Comparison of ENCODE assay signal across 30 cellular contexts in genomic region chr6:10933126-10933525, GRCh38. TPM values are rescaled to one million over a fixed set of nuclear protein-coding genes. Genes with fewer than 3 reads are reported as not detected.
"Had no signal": no experiment of that assay in that cellular context is flagged by ENCODE, and none has a peak within 500 bp of the region (broad histone marks: within the 10 kb centered on the region; RNA-seq: fewer than 3 reads in every experiment).

No MANE protein-coding gene starts in this region.

- DNase-seq: stimulated activated CD4-positive, alpha-beta T cell treated with anti-CD3 and anti-CD28 coated beads, Interleukin-2, amount 100 ng/mL, for 48 hours; stimulated activated CD4-positive, alpha-beta T cell treated with anti-CD3 and anti-CD28 coated beads, Interleukin-4, amount 100 ng/mL, for 1 hour; stimulated activated CD4-positive, alpha-beta T cell treated with anti-CD3 and anti-CD28 coated beads, Interleukin-4, amount 100 ng/mL, for 24 hours; stimulated activated CD4-positive, alpha-beta T cell treated with anti-CD3 and anti-CD28 coated beads, Interleukin-4, amount 100 ng/mL, for 4 hours; stimulated activated CD8-positive, alpha-beta memory T cell treated with anti-CD3 and anti-CD28 coated beads, Interleukin-4, amount 100 ng/mL, for 48 hours; stimulated activated naive B cell treated with anti-CD40 and anti-IgM and Interleukin-4, amounts not matched to agents 10 μg/mL and 1 μg/mL and 100 μg/mL, for 72 hours; stimulated activated naive CD4-positive, alpha-beta T cell; stimulated activated naive CD4-positive, alpha-beta T cell treated with Interleukin-2 at 50 U/mL for 16 hours; stimulated activated naive CD8-positive, alpha-beta T cell treated with anti-CD3 and anti-CD28 coated beads, Interleukin-15, amount 100 ng/mL, for 72 hours; stimulated activated naive CD8-positive, alpha-beta T cell treated with anti-CD3 and anti-CD28 coated beads, Interleukin-15, Interleukin-2, amounts not matched to agents 100 U/mL and 50 U/mL, for 24 hours; stomach; substantia nigra; testis; thyroid gland; tibial artery; transverse colon; trophoblast cell; upper lobe of left lung; upper lobe of right lung; uterus had no signal

- H3K36me3 ChIP-seq: stomach, suprapubic skin, thoracic aorta, thyroid gland, tibial artery, transverse colon, upper lobe of left lung, upper lobe of right lung, uterus, vagina had no signal

- H3K9me3 ChIP-seq: stomach, suprapubic skin, testis, thoracic aorta, thyroid gland, tibial artery, tibial nerve, transverse colon, upper lobe of left lung, upper lobe of right lung, uterus, vagina had no signal

- ATAC-seq: stimulated activated effector memory CD8-positive, alpha-beta T cell treated with anti-CD3 and anti-CD28 coated beads, Interleukin-12 subunit alpha, Interleukin-12 subunit beta, amount 100 ng/mL, for 72 hours; stimulated activated memory B cell treated with anti-CD40 and anti-IgM and Interleukin-4, amounts not matched to agents 10 μg/mL and 1 μg/mL and 100 μg/mL, for 72 hours; stimulated activated naive B cell treated with anti-CD40 and anti-IgM and Interleukin-4, amounts not matched to agents 10 μg/mL and 1 μg/mL and 100 μg/mL, for 72 hours; stimulated activated naive CD8-positive, alpha-beta T cell treated with anti-CD3 and anti-CD28 coated beads, Interleukin-15, amount 100 ng/mL, for 72 hours; stimulated activated naive CD8-positive, alpha-beta T cell treated with anti-CD3 and anti-CD28 coated beads, Interleukin-15, Interleukin-2, amounts not matched to agents 100 U/mL and 50 U/mL, for 24 hours; upper lobe of right lung had no signal

- H3K4me3 ChIP-seq: stomach, suprapubic skin, testis, thoracic aorta, thyroid gland, tibial artery, tibial nerve, transverse colon, upper lobe of left lung, upper lobe of right lung, uterus, vagina had no signal

- H3K27me3 ChIP-seq: stomach, suprapubic skin, testis, thyroid gland, tibial artery, tibial nerve, transverse colon, upper lobe of left lung, upper lobe of right lung, uterus, vagina had no signal

- H3K4me1 ChIP-seq: stomach, suprapubic skin, testis, thyroid gland, tibial artery, tibial nerve, transverse colon, upper lobe of left lung, upper lobe of right lung, uterus, vagina had no signal

- H3K27ac ChIP-seq: stomach, suprapubic skin, testis, thoracic aorta, thyroid gland, tibial artery, tibial nerve, transverse colon, upper lobe of left lung, upper lobe of right lung, uterus, vagina had no signal

RNA-seq across cellular contexts. Expression of gene GCM2, which starts 51.3 kb away (rescaled TPM):
- total RNA-seq: stomach, subcutaneous adipose tissue, suprapubic skin, temporal lobe, thoracic aorta, thyroid gland, tibial nerve, transverse colon, upper lobe of left lung, upper lobe of right lung, ureter, urinary bladder, uterus, vagina had no signal
